In the genomic region with DNA sequence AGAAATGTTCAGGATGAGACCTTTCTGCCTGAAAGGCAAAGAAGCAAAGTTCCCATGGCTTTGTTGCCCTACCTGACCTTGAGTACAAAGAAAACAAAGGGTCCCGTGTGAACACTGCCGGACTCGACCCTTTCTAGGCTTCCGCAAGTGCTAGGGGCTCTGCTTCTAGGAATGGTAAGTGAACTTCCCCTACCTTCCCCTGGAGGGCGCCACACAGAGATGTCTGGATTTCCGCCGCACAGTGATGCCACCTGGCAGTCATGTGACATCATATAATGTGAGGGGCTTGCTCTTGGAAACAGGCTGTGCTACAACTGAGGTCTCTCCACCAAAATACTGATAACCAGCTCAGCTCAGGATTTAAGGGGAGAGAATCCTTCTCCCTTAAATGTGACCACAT, we compare ENCODE assay signal across 18 cellular contexts. TPM values are rescaled to one million over a fixed set of nuclear protein-coding genes. Genes with fewer than 3 reads are reported as not detected.
DNase-seq lines count a peak whose midpoint lies in the region; ATAC-seq and TF ChIP-seq lines count a peak whose summit lies in the region.
"Had no signal": no experiment of that assay in that cellular context is flagged by ENCODE, and none has a peak within 500 bp of the region (broad histone marks: within the 10 kb centered on the region; RNA-seq: fewer than 3 reads in every experiment).

No MANE protein-coding gene starts in this region.

- no peaks in the 10 kb centered on the region for H3K36me3 ChIP-seq in WERI-Rb-1
- H3K36me3 ChIP-seq: cardiac muscle cell, gastroesophageal sphincter had no signal

- H3K27ac ChIP-seq in WERI-Rb-1: no peak overlapping the region
- H3K27ac ChIP-seq: cardiac muscle cell, gastroesophageal sphincter, SK-N-MC had no signal

- CTCF ChIA-PET in HEK293T (lab: Yijun Ruan, JAX) (interaction anchor here (0.7 kb wide), 1 partner anchor 270 kb away, joined by 3 read pairs; no protein-coding TSS in a partner anchor), T-cell (lab: Charles Lee) (no interaction called here)

- peaks cover 6 to 14% (median 14%) of the 10 kb centered on the region in 3 donors for H3K4me1 Mint-ChIP-seq in T-cell

- no peaks in the 10 kb centered on the region for H3K36me3 Mint-ChIP-seq in T-cell
- H3K36me3 Mint-ChIP-seq: activated naive CD4-positive, alpha-beta T cell treated with anti-CD3 and anti-CD28 coated beads, Interleukin-2, amount 10 ng/mL, durations not matched to agents 7 days and 5 days had no signal

- no peak overlapping the region for H3K4me3 Mint-ChIP-seq in T-cell
- H3K4me3 Mint-ChIP-seq: activated naive CD4-positive, alpha-beta T cell treated with anti-CD3 and anti-CD28 coated beads, Interleukin-2, amount 10 ng/mL, durations not matched to agents 7 days and 5 days; nephron progenitor cell; stimulated activated effector memory CD8-positive, alpha-beta T cell treated with anti-CD3 and anti-CD28 coated beads, Interleukin-12 subunit alpha, Interleukin-12 subunit beta, amount 100 ng/mL, for 72 hours had no signal

- peaks cover 23 to 43% of the 10 kb centered on the region in 2 donors for H3K27me3 Mint-ChIP-seq in T-cell

- TF ChIP-seq CTCF in WERI-Rb-1 (IDR thresholded peaks at IDR 0.05; ENCODE audit: low read depth, low read length): 0 out of 2 replicates have a peak, but pooled peaks have one; percentile 32

- no peaks in the 10 kb centered on the region for H3K27me3 ChIP-seq in WERI-Rb-1 (ENCODE audit: insufficient read depth, low read depth, severe bottlenecking)
- H3K27me3 ChIP-seq: cardiac muscle cell, gastroesophageal sphincter had no signal

- DNase-seq in NCI-H82 (lab: John Stamatoyannopoulos, UW) (peak; percentile 10), NCI-H82 treated with DMSO at 0.1 percent for 48 hours (lab: John Stamatoyannopoulos, UW; ENCODE audit: unreplicated experiment) (no peak), HEK293T (ENCODE audit: extremely low spot score) (peak; percentile 34), WERI-Rb-1 (no peak), iPS-NIHi11 (ENCODE audit: low spot score) (peak; percentile 42), T-cell (no peak), sciatic nerve (ENCODE audit: low spot score) (no peak)
- DNase-seq: activated naive CD4-positive, alpha-beta T cell treated with anti-CD3 and anti-CD28 coated beads, Interleukin-2, amount 10 ng/mL, durations not matched to agents 7 days and 5 days; effector memory CD4-positive, alpha-beta T cell; nephron progenitor cell; right cardiac atrium; stimulated activated CD4-positive, alpha-beta T cell treated with anti-CD3 and anti-CD28 coated beads, Interleukin-4, amount 100 ng/mL, for 4 hours had no signal

- POLR2A ChIA-PET in HEK293T (lab: Yijun Ruan, JAX) (no interaction called here), T-cell (lab: Charles Lee) (no interaction called here)

- H3K27ac Mint-ChIP-seq in T-cell: no peak overlapping the region
- H3K27ac Mint-ChIP-seq: activated naive CD4-positive, alpha-beta T cell treated with anti-CD3 and anti-CD28 coated beads, Interleukin-2, amount 10 ng/mL, durations not matched to agents 7 days and 5 days; nephron progenitor cell; stimulated activated effector memory CD8-positive, alpha-beta T cell treated with anti-CD3 and anti-CD28 coated beads, Interleukin-12 subunit alpha, Interleukin-12 subunit beta, amount 100 ng/mL, for 72 hours had no signal

- H3K4me3 ChIP-seq in WERI-Rb-1 (ENCODE audit: low read depth, low read length): no peak overlapping the region
- H3K4me3 ChIP-seq: cardiac muscle cell, gastroesophageal sphincter, SK-N-MC had no signal

- H3K9me3 ChIP-seq in WERI-Rb-1 (ENCODE audit: severe bottlenecking): peaks cover 3% of the 10 kb centered on the region
- H3K9me3 ChIP-seq: gastroesophageal sphincter had no signal

- ATAC-seq in T-cell (replicated peaks in 1 of 4): no peak
- ATAC-seq in HG03159 (IDR thresholded peaks at IDR 0.05; ENCODE audit: unreplicated experiment): no peak
- no peak for ATAC-seq in sciatic nerve
- ATAC-seq: gastroesophageal sphincter; stimulated activated effector memory CD8-positive, alpha-beta T cell treated with anti-CD3 and anti-CD28 coated beads, Interleukin-12 subunit alpha, Interleukin-12 subunit beta, amount 100 ng/mL, for 72 hours had no signal

- no peaks in the 10 kb centered on the region for H3K9me3 Mint-ChIP-seq in T-cell
- H3K9me3 Mint-ChIP-seq: activated naive CD4-positive, alpha-beta T cell treated with anti-CD3 and anti-CD28 coated beads, Interleukin-2, amount 10 ng/mL, durations not matched to agents 7 days and 5 days; nephron progenitor cell; stimulated activated effector memory CD8-positive, alpha-beta T cell treated with anti-CD3 and anti-CD28 coated beads, Interleukin-12 subunit alpha, Interleukin-12 subunit beta, amount 100 ng/mL, for 72 hours had no signal

- intact Hi-C loops in sciatic nerve (cut with DNase I): loop anchor here (10.0 kb wide), 1 partner anchor 69 kb away; no protein-coding TSS in a partner anchor

TF ChIP-seq in HEK293T, 16 proteins besides CTCF, POLR2A, EP300 and RAD21:
- TF ChIP-seq LEF1 (IDR thresholded peaks at IDR 0.05; ENCODE audit: borderline replicate concordance): no peak

RNA-seq across cellular contexts. Expression of a gene that starts 56.6 kb away (rescaled TPM):
- 1 to 10 TPM in 3 of 5 donors, under 1 TPM in 2; 0.58 to 2.5 (median 1.2) TPM for total RNA-seq in T-cell
- total RNA-seq in sciatic nerve: 4.5 TPM
- total RNA-seq: lung microvascular endothelial cell had no signal

Comparison
In these comparisons a context has a peak if more than half of its experiments do, and no peak if none do; other contexts are left out.
1. DNase-seq: peak in NCI-H82 (single experiment), HEK293T (single experiment) and iPS-NIHi11 (single experiment); none in NCI-H82 treated with DMSO at 0.1 percent for 48 hours (single experiment), WERI-Rb-1 (single experiment), T-cell (0 of 34) and sciatic nerve (single experiment).